Comparison of ENCODE assay signal across 8 cellular contexts in the genomic region with DNA sequence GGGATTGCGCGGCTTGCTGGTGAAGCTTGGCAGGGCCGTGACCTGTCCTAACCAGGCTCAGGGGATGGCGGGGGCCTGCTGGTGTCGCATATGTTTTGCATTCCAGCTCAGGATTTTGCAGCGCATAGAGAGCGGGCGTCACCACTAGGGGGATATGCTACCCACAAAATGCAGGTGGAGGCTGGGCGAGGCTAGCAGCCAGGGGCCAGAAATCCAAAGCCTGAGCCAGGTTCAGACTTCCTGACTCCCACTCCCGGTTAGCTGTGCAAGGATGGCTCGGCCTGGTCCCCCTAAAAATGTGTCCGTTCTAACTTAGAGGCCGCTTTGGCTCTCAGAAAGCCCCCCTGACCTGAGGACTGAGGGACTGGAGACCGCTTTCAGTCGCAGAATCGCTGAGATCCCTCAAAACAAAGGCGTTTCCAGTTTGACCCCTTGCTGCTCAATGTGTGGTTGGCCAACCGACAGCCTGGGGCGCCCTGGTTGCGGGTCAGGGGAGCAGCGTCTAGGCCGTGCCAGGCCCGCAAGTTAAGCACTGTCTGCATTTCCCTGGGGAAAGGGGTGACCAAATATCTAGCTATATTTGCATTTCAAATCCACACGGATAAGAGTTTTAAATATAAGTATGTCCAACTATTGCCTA.
A peak's percentile ranks its signal among the peaks of the same experiment; 100 is the strongest.
DNase-seq lines count a peak whose midpoint lies in the region; ATAC-seq and TF ChIP-seq lines count a peak whose summit lies in the region.
"Had no signal": no experiment of that assay in that cellular context is flagged by ENCODE, and none has a peak within 500 bp of the region (broad histone marks: within the 10 kb centered on the region; RNA-seq: fewer than 3 reads in every experiment).

No MANE protein-coding gene starts in this region.

- POLR2A ChIA-PET in PC-9 (lab: Charles Lee; ENCODE audit: unreplicated experiment), result no interaction called here

- intact Hi-C loops in PC-9 (cut with micrococcal nuclease; ENCODE audit: unreplicated experiment), result no loop called here

- H3K9ac ChIP-seq in endocrine pancreas (ENCODE audit: control insufficient read depth, insufficient read depth, low read length), result no peak overlapping the region
- H3K9ac ChIP-seq in skeletal muscle tissue (ENCODE audit: low read depth in 1 of 3, low read length in 3 of 3), result peak overlapping the region in 1 of 3 donors; percentile 20

- H2AFZ ChIP-seq in PC-9, result no peak overlapping the region

- no peaks in the 10 kb centered on the region for H4K20me1 ChIP-seq in PC-9 (ENCODE audit: insufficient read depth)

- no peak overlapping the region for H3K27ac ChIP-seq in skeletal muscle tissue (ENCODE audit: low read depth, low read length)
- no peak overlapping the region for H3K27ac ChIP-seq in PC-9

- H3K9me3 ChIP-seq in endocrine pancreas (ENCODE audit: control insufficient read depth, low read length) (no peaks in the 10 kb centered on the region), skeletal muscle tissue (ENCODE audit: control insufficient read depth in 3 of 3, low read length in 3 of 3) (no peaks in the 10 kb centered on the region), PC-9 (ENCODE audit: insufficient read depth, low read depth) (no peaks in the 10 kb centered on the region)
- H3K9me3 ChIP-seq: Peyer's patch had no signal

- no TSS peak for BruUV-seq in PC-9 (replicated peaks; lab: Mats Ljungman, UMichigan)

- no peaks in the 10 kb centered on the region for H3F3A ChIP-seq in PC-9 (ENCODE audit: insufficient read depth, low read depth)

- TF ChIP-seq CTCF in PC-9 (conservative IDR thresholded peaks at IDR 0.05), result no peak

- H3K4me3 ChIP-seq in endocrine pancreas (ENCODE audit: control insufficient read depth, insufficient read depth, low read length) (peak overlapping the region; percentile 59), skeletal muscle tissue (ENCODE audit: low read length in 3 of 3) (peak overlapping the region in 2 of 3 donors; percentile 41 to 67), PC-9 (no peak overlapping the region)

- no peaks in the 10 kb centered on the region for H3K27me3 ChIP-seq in endocrine pancreas (ENCODE audit: control insufficient read depth, insufficient read depth, low read length)
- no peaks in the 10 kb centered on the region for H3K27me3 ChIP-seq in skeletal muscle tissue (ENCODE audit: control insufficient read depth in 3 of 3, insufficient read depth in 3 of 3, low read length in 3 of 3)
- H3K27me3 ChIP-seq in PC-9 (ENCODE audit: insufficient read depth, low read depth), result no peaks in the 10 kb centered on the region
- H3K27me3 ChIP-seq: Peyer's patch had no signal

- H3K4me2 ChIP-seq in PC-9, result no peak overlapping the region

- CTCF ChIA-PET in PC-9 (lab: Charles Lee), result no interaction called here

- peak; percentile 31 for ATAC-seq in GM21619 (IDR thresholded peaks at IDR 0.05; ENCODE audit: unreplicated experiment)
- ATAC-seq in GM19463 (IDR thresholded peaks at IDR 0.05; ENCODE audit: unreplicated experiment), result no peak
- no peak for ATAC-seq in GM21723 (IDR thresholded peaks at IDR 0.05; ENCODE audit: unreplicated experiment)

- H3K36me3 ChIP-seq in endocrine pancreas (ENCODE audit: control insufficient read depth, insufficient read depth, low read length) (no peaks in the 10 kb centered on the region), skeletal muscle tissue (ENCODE audit: control insufficient read depth in 3 of 3, insufficient read depth in 3 of 3, low read length in 3 of 3) (no peaks in the 10 kb centered on the region), PC-9 (ENCODE audit: low read depth) (no peaks in the 10 kb centered on the region)
- H3K36me3 ChIP-seq: Peyer's patch had no signal

- H3K9me2 ChIP-seq in PC-9 (ENCODE audit: insufficient read depth), result no peaks in the 10 kb centered on the region

- DNase-seq in RPMI8226 (peak; percentile 56), PC-9 (no peak)

- H3K4me1 ChIP-seq in endocrine pancreas (ENCODE audit: control insufficient read depth, insufficient read depth, low read length) (no peaks in the 10 kb centered on the region), skeletal muscle tissue (ENCODE audit: control insufficient read depth in 3 of 3, insufficient read depth in 3 of 3, low read length in 3 of 3) (no peaks in the 10 kb centered on the region), PC-9 (replicated peaks; ENCODE audit: insufficient read depth) (no peaks in the 10 kb centered on the region)

- no peaks in the 10 kb centered on the region for H3K79me2 ChIP-seq in PC-9 (ENCODE audit: low read depth)
